11 cellular contexts compared by ENCODE assay signal in genomic region chr13:113495494-113496251, GRCh38. TPM values are rescaled to one million over a fixed set of nuclear protein-coding genes. Genes with fewer than 3 reads are reported as not detected.
DNase-seq lines count a peak whose midpoint lies in the region; ATAC-seq and TF ChIP-seq lines count a peak whose summit lies in the region.
"Had no signal": no experiment of that assay in that cellular context is flagged by ENCODE, and none has a peak within 500 bp of the region (broad histone marks: within the 10 kb centered on the region; RNA-seq: fewer than 3 reads in every experiment).

No MANE protein-coding gene starts in this region.

- no peak for TF ChIP-seq CTCF in left ventricle myocardium inferior (IDR thresholded peaks at IDR 0.05; ENCODE audit: borderline replicate concordance)

- H3K9me3 ChIP-seq in T-helper 17 cell (ENCODE audit: control insufficient read depth, low read length, poor library complexity, severe bottlenecking): no peaks in the 10 kb centered on the region
- H3K9me3 ChIP-seq in left ventricle myocardium inferior (replicated peaks): no peaks in the 10 kb centered on the region
- H3K9me3 ChIP-seq in SJCRH30 (replicated peaks): no peaks in the 10 kb centered on the region
- H3K9me3 ChIP-seq: A549, suprapubic skin had no signal

- peaks cover 22% of the 10 kb centered on the region for H3K36me3 Mint-ChIP-seq in T-helper 1 cell treated with Interleukin-12 subunit alpha and Interleukin-12 subunit beta and Interleukin-4 antibody, amounts not matched to agents 30 μg/mL and 1 μg/mL, for 36 hours (ENCODE audit: low read depth)
- H3K36me3 Mint-ChIP-seq in T-helper 17 cell (ENCODE audit: low read depth): peaks cover 3% of the 10 kb centered on the region

- peaks cover 76% of the 10 kb centered on the region for H3K4me1 ChIP-seq in left ventricle myocardium inferior
- H3K4me1 ChIP-seq in SJCRH30: peaks cover 23% of the 10 kb centered on the region

- peaks cover 24% of the 10 kb centered on the region for H3K4me1 Mint-ChIP-seq in T-helper 1 cell treated with Interleukin-12 subunit alpha and Interleukin-12 subunit beta and Interleukin-4 antibody, amounts not matched to agents 30 μg/mL and 1 μg/mL, for 36 hours (ENCODE audit: low read depth)
- peaks cover 17% of the 10 kb centered on the region for H3K4me1 Mint-ChIP-seq in T-helper 17 cell

- H3K27me3 ChIP-seq in left ventricle myocardium inferior (ENCODE audit: low read depth) (no peaks in the 10 kb centered on the region), SJCRH30 (no peaks in the 10 kb centered on the region)
- H3K27me3 ChIP-seq: suprapubic skin had no signal

- H3K36me3 ChIP-seq in left ventricle myocardium inferior (peaks cover 50% of the 10 kb centered on the region), SJCRH30 (peaks cover 52% of the 10 kb centered on the region)

- intact Hi-C loops in left ventricle myocardium inferior (cut with micrococcal nuclease): no loop called here

- H3K4me3 ChIP-seq in left ventricle myocardium inferior (peak overlapping the region; percentile 41), SJCRH30 (no peak overlapping the region)
- H3K4me3 ChIP-seq: A549, suprapubic skin had no signal

- H3K27ac Mint-ChIP-seq in T-helper 1 cell treated with Interleukin-12 subunit alpha and Interleukin-12 subunit beta and Interleukin-4 antibody, amounts not matched to agents 30 μg/mL and 1 μg/mL, for 36 hours: no peak overlapping the region
- peak overlapping the region; percentile 68 for H3K27ac Mint-ChIP-seq in T-helper 17 cell

- H3K4me3 Mint-ChIP-seq in T-helper 1 cell treated with Interleukin-12 subunit alpha and Interleukin-12 subunit beta and Interleukin-4 antibody, amounts not matched to agents 30 μg/mL and 1 μg/mL, for 36 hours: peak overlapping the region; percentile 27
- H3K4me3 Mint-ChIP-seq in T-helper 17 cell: no peak overlapping the region

- H3K27ac ChIP-seq in left ventricle myocardium inferior (replicated peaks): peak overlapping the region; percentile 95
- H3K27ac ChIP-seq in SJCRH30: no peak overlapping the region
- H3K27ac ChIP-seq: A549, suprapubic skin had no signal

- H3K9me3 Mint-ChIP-seq in T-helper 1 cell treated with Interleukin-12 subunit alpha and Interleukin-12 subunit beta and Interleukin-4 antibody, amounts not matched to agents 30 μg/mL and 1 μg/mL, for 36 hours: no peaks in the 10 kb centered on the region

- DNase-seq in T-helper 1 cell (no peak), T-helper 17 cell (no peak), left ventricle myocardium inferior (no peak), retina (peak; percentile 55), NCI-H187 (lab: John Stamatoyannopoulos, UW) (no peak), SJCRH30 (no peak), NCI-H1694 treated with DMSO at 0.1 percent for 48 hours (lab: John Stamatoyannopoulos, UW) (no peak)
- DNase-seq: NCI-H526 had no signal

- no peak for ATAC-seq in T-helper 17 cell
- ATAC-seq: A549 had no signal

- H3K27me3 Mint-ChIP-seq in T-helper 1 cell treated with Interleukin-12 subunit alpha and Interleukin-12 subunit beta and Interleukin-4 antibody, amounts not matched to agents 30 μg/mL and 1 μg/mL, for 36 hours (ENCODE audit: low read depth): no peaks in the 10 kb centered on the region
- H3K27me3 Mint-ChIP-seq in T-helper 17 cell: no peaks in the 10 kb centered on the region

RNA-seq across cellular contexts. Expression of gene DCUN1D2, which starts 5.2 kb away (rescaled TPM):
- total RNA-seq in T-helper 17 cell (10 to 100 TPM; 12.8 to 15.2 TPM), left ventricle myocardium inferior (196 TPM)
- total RNA-seq in SJCRH30 (2014; rRNA removed; shearing (Covaris generic)): 21.4 and 25.9 TPM in 2 replicates

RNA-seq across cellular contexts. Expression of gene ADPRHL1, which starts 42.4 kb away (rescaled TPM):
- total RNA-seq in T-helper 17 cell (under 1 TPM; 0.21 to 0.94 TPM), left ventricle myocardium inferior (484 TPM)
- total RNA-seq in SJCRH30 (2014; rRNA removed; shearing (Covaris generic)): 1.9 and 2.2 TPM in 2 replicates

Comparison
In these comparisons a context has a peak if more than half of its experiments do, and no peak if none do; other contexts are left out.
1. RNA of gene ADPRHL1, which starts 42.4 kb away (total RNA-seq): 484 TPM in left ventricle myocardium inferior (single experiment); 1.9 to 2.2 TPM in SJCRH30 and 0.21 to 0.94 TPM in T-helper 17 cell; every median in the first group is over 100 times any median in the second.